21 cellular contexts compared by ENCODE assay signal in the genomic region with DNA sequence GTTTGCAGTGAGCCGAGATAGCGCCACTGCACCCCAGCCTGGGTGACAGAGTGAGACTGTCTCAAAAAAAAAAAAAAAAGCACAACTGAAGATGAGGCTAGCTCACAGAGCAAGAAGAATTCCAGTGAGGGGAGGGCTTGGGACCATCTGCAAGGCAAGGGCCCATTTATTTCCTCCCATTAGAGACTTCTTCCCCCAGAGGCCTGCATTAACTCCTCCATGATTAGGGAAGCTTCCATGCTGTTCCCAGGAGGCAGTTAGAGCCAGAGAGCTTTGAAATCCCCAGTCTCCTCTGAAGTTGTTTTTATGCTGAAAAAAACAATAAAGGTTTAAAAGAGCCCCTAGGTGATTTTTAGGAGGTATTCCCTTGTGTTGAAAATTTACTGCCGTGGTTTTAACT. TPM values are rescaled to one million over a fixed set of nuclear protein-coding genes. Genes with fewer than 3 reads are reported as not detected.
A peak's percentile ranks its signal among the peaks of the same experiment; 100 is the strongest.
DNase-seq lines count a peak whose midpoint lies in the region; ATAC-seq and TF ChIP-seq lines count a peak whose summit lies in the region.
"Had no signal": no experiment of that assay in that cellular context is flagged by ENCODE, and none has a peak within 500 bp of the region (broad histone marks: within the 10 kb centered on the region; RNA-seq: fewer than 3 reads in every experiment).

No MANE protein-coding gene starts in this region.

- no peak for TF ChIP-seq POLR2A in testis (IDR thresholded peaks at IDR 0.05)

- H3K9ac ChIP-seq in NT2/D1 (ENCODE audit: insufficient read length, low read depth): no peak overlapping the region

- intact Hi-C loops in testis (cut with DNase I; ENCODE audit: low total_unique reads): no loop called here

- no peak overlapping the region for H3K27ac Mint-ChIP-seq in T-helper 17 cell
- H3K27ac Mint-ChIP-seq: H9, IgD-negative memory B cell had no signal

- no peaks in the 10 kb centered on the region for H3K27me3 Mint-ChIP-seq in T-helper 17 cell
- H3K27me3 Mint-ChIP-seq: CD4-positive, CD25-positive, alpha-beta regulatory T cell; CD8-positive, alpha-beta memory T cell; IgD-negative memory B cell had no signal

- DNase-seq in H7: peak; percentile 34
- DNase-seq in NT2/D1 (ENCODE audit: low read depth, low spot score): peak; percentile 13
- DNase-seq in iPS-NIHi7 (ENCODE audit: extremely low spot score): peak; percentile 34
- no peak for DNase-seq in testis
- DNase-seq in activated gamma-delta T cell (lab: John Stamatoyannopoulos, UW): no peak
- no peak for DNase-seq in T-helper 17 cell
- DNase-seq: ACHN; BE2C; C1 segment of cervical spinal cord; CD4-positive, CD25-positive, alpha-beta regulatory T cell; CD8-positive, alpha-beta memory T cell; COR-L47; DMS 273 treated with DMSO at 0.1 percent for 48 hours; DMS53; DND-41; EL; GOT3; H9 had no signal

- peaks cover 3% of the 10 kb centered on the region for H3K36me3 Mint-ChIP-seq in T-helper 17 cell (ENCODE audit: low read depth)

- TF ChIP-seq CTCF in testis (IDR thresholded peaks at IDR 0.05): no peak

- ATAC-seq in GM21360 (IDR thresholded peaks at IDR 0.05; ENCODE audit: unreplicated experiment): no peak
- ATAC-seq in T-helper 17 cell: no peak
- ATAC-seq: HepG2 had no signal

- H3K9me3 ChIP-seq in NT2/D1 (ENCODE audit: insufficient read depth, low read length) (no peaks in the 10 kb centered on the region), testis (no peaks in the 10 kb centered on the region), T-helper 17 cell (ENCODE audit: control insufficient read depth, low read length, poor library complexity, severe bottlenecking) (no peaks in the 10 kb centered on the region)
- H3K9me3 ChIP-seq: BE2C had no signal

- H3K4me3 ChIP-seq in H7 (ENCODE audit: insufficient read depth, low read depth, low read length): no peak overlapping the region
- no peak overlapping the region for H3K4me3 ChIP-seq in NT2/D1 (ENCODE audit: insufficient read length, low read depth)
- no peak overlapping the region for H3K4me3 ChIP-seq in testis

- H3K4me3 Mint-ChIP-seq in T-helper 17 cell: no peak overlapping the region
- H3K4me3 Mint-ChIP-seq: CD4-positive, CD25-positive, alpha-beta regulatory T cell; CD8-positive, alpha-beta memory T cell; H9; IgD-negative memory B cell had no signal

- 82 to 83% methylated on average over 3 of the region's 3 CpGs for WGBS in testis, 2 donors

- no peaks in the 10 kb centered on the region for H3K4me1 Mint-ChIP-seq in T-helper 17 cell

- peak overlapping the region; percentile 9 to 31 for H3K27ac ChIP-seq in testis

- no peaks in the 10 kb centered on the region for H3K27me3 ChIP-seq in H7 (ENCODE audit: control insufficient read depth, insufficient read depth, low read length)
- no peaks in the 10 kb centered on the region for H3K27me3 ChIP-seq in NT2/D1 (ENCODE audit: insufficient read depth, insufficient read length)
- H3K27me3 ChIP-seq in testis: no peaks in the 10 kb centered on the region
- H3K27me3 ChIP-seq: BE2C had no signal

- H3K4me1 ChIP-seq in NT2/D1 (ENCODE audit: insufficient read depth, insufficient read length): no peaks in the 10 kb centered on the region
- H3K4me1 ChIP-seq in testis: no peaks in the 10 kb centered on the region

- H3K36me3 ChIP-seq in H7 (replicated peaks; ENCODE audit: control insufficient read depth, insufficient read depth, low read length): no peaks in the 10 kb centered on the region
- H3K36me3 ChIP-seq in NT2/D1 (ENCODE audit: insufficient read depth, insufficient read length, low read length): peaks cover 38% of the 10 kb centered on the region
- no peaks in the 10 kb centered on the region for H3K36me3 ChIP-seq in testis (ENCODE audit: low read depth, missing control alignments)

RNA-seq across cellular contexts. Expression of gene ADCY5, which starts 54.3 kb away (rescaled TPM):
- total RNA-seq in H7 (2014; rRNA removed; shearing (Covaris generic)): 2.4 and 5.1 TPM in 2 replicates
- total RNA-seq in testis (10 to 100 TPM; 33.6 to 41.6 TPM), T-helper 17 cell (not detected)
- polyA plus RNA-seq in testis (ENCODE audit: insufficient read depth, low read depth, low replicate concordance): 16.5 TPM
- total RNA-seq: CD4-positive, CD25-positive, alpha-beta regulatory T cell; HepG2 had no signal
- polyA plus RNA-seq: HepG2, IgD-negative memory B cell had no signal

Comparison
In these comparisons a context has a peak if more than half of its experiments do, and no peak if none do; other contexts are left out.
1. DNase-seq: peak in H7 (single experiment), NT2/D1 (single experiment) and iPS-NIHi7 (single experiment); none in testis (single experiment), activated gamma-delta T cell (single experiment) and T-helper 17 cell (0 of 3).